Comparison of ENCODE assay signal across 1 cellular context in the genomic region with DNA sequence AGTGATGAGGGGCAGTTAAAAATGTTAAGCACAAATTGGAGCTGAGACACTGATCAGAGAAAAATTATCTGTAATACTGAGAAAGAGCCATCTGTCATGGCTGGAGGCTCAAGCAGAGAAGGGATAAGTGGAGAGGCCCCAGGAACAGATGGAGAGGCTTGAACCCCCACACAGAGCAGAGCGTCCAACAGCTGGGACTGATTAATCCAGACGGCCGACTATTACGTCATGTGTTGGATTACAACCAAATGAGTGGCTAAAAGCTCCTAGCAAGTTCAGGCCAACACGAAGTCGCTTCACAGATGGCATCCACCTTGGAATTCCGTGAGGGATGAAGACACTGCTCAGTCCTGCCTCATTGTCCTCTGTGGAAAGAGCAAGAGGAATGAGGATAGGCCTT.
TF ChIP-seq lines count a peak whose summit lies in the region.

No MANE protein-coding gene starts in this region.

TF ChIP-seq in K562, 482 proteins besides CTCF, POLR2A, EP300 and RAD21 (continued from another document):
- TF ChIP-seq, protein P1, sequence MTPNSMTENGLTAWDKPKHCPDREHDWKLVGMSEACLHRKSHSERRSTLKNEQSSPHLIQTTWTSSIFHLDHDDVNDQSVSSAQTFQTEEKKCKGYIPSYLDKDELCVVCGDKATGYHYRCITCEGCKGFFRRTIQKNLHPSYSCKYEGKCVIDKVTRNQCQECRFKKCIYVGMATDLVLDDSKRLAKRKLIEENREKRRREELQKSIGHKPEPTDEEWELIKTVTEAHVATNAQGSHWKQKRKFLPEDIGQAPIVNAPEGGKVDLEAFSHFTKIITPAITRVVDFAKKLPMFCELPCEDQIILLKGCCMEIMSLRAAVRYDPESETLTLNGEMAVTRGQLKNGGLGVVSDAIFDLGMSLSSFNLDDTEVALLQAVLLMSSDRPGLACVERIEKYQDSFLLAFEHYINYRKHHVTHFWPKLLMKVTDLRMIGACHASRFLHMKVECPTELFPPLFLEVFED (CRISPR knock-in tag; conservative IDR thresholded peaks at IDR 0.05): no peak
- TF ChIP-seq THRAP3 (IDR thresholded peaks at IDR 0.05; ENCODE audit: borderline replicate concordance) (no peak), ZNF507 (tag; conservative IDR thresholded peaks at IDR 0.05) (no peak), TRIM24 (IDR thresholded peaks at IDR 0.05) (no peak), ATF7 (IDR thresholded peaks at IDR 0.05) (peak; percentile 26; the same call in 1 of the 2 replicates), CEBPG (CRISPR knock-in tag; IDR thresholded peaks at IDR 0.05) (no peak), CEBPG (tag; conservative IDR thresholded peaks at IDR 0.05 in 1 of 2, IDR thresholded peaks at IDR 0.05 in 1 of 2) (0 out of 4 replicates have a peak, but pooled peaks of 1 of the 2 experiments have one; percentile 27), GABPB1 (CRISPR knock-in tag; IDR thresholded peaks at IDR 0.05) (no peak), CXXC5 (CRISPR knock-in tag; IDR thresholded peaks at IDR 0.05) (0 out of 2 replicates have a peak, but pooled peaks have one; percentile 11), SLC30A9 (CRISPR knock-in tag; IDR thresholded peaks at IDR 0.05) (no peak), MEF2D (tag; conservative IDR thresholded peaks at IDR 0.05; ENCODE audit: low read depth) (no peak), CBFA2T3 (IDR thresholded peaks at IDR 0.05) (peak; percentile 14; the same call in 1 of the 2 replicates), POLR2B (IDR thresholded peaks at IDR 0.05; ENCODE audit: low read depth, partially characterized antibody) (no peak), ZNF217 (CRISPR knock-in tag; IDR thresholded peaks at IDR 0.05) (no peak), HDAC6 (IDR thresholded peaks at IDR 0.05; ENCODE audit: low read depth, low read length) (no peak), ADNP (tag; IDR thresholded peaks at IDR 0.05) (no peak), CTBP1 (IDR thresholded peaks at IDR 0.05; ENCODE audit: borderline replicate concordance) (no peak)
- TF ChIP-seq, protein P2, sequence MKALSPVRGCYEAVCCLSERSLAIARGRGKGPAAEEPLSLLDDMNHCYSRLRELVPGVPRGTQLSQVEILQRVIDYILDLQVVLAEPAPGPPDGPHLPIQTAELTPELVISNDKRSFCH (CRISPR knock-in tag; IDR thresholded peaks at IDR 0.05): no peak
- TF ChIP-seq, protein P2 (tag; IDR thresholded peaks at IDR 0.05): no peak
- TF ChIP-seq, protein P3, sequence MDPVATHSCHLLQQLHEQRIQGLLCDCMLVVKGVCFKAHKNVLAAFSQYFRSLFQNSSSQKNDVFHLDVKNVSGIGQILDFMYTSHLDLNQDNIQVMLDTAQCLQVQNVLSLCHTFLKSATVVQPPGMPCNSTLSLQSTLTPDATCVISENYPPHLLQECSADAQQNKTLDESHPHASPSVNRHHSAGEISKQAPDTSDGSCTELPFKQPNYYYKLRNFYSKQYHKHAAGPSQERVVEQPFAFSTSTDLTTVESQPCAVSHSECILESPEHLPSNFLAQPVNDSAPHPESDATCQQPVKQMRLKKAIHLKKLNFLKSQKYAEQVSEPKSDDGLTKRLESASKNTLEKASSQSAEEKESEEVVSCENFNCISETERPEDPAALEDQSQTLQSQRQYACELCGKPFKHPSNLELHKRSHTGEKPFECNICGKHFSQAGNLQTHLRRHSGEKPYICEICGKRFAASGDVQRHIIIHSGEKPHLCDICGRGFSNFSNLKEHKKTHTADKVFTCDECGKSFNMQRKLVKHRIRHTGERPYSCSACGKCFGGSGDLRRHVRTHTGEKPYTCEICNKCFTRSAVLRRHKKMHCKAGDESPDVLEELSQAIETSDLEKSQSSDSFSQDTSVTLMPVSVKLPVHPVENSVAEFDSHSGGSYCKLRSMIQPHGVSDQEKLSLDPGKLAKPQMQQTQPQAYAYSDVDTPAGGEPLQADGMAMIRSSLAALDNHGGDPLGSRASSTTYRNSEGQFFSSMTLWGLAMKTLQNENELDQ (CRISPR knock-in tag; IDR thresholded peaks at IDR 0.05; ENCODE audit: borderline replicate concordance): no peak
- TF ChIP-seq, protein P4, sequence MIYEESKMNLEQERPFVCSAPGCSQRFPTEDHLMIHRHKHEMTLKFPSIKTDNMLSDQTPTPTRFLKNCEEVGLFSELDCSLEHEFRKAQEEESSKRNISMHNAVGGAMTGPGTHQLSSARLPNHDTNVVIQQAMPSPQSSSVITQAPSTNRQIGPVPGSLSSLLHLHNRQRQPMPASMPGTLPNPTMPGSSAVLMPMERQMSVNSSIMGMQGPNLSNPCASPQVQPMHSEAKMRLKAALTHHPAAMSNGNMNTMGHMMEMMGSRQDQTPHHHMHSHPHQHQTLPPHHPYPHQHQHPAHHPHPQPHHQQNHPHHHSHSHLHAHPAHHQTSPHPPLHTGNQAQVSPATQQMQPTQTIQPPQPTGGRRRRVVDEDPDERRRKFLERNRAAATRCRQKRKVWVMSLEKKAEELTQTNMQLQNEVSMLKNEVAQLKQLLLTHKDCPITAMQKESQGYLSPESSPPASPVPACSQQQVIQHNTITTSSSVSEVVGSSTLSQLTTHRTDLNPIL (CRISPR knock-in tag; IDR thresholded peaks at IDR 0.05): no peak
- TF ChIP-seq, protein P5, sequence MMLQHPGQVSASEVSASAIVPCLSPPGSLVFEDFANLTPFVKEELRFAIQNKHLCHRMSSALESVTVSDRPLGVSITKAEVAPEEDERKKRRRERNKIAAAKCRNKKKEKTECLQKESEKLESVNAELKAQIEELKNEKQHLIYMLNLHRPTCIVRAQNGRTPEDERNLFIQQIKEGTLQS (IDR thresholded peaks at IDR 0.05): peak; percentile 53; the same call in 1 of the 2 replicates
- TF ChIP-seq, protein P5 (CRISPR knock-in tag; conservative IDR thresholded peaks at IDR 0.05): no peak
- TF ChIP-seq, protein P6, sequence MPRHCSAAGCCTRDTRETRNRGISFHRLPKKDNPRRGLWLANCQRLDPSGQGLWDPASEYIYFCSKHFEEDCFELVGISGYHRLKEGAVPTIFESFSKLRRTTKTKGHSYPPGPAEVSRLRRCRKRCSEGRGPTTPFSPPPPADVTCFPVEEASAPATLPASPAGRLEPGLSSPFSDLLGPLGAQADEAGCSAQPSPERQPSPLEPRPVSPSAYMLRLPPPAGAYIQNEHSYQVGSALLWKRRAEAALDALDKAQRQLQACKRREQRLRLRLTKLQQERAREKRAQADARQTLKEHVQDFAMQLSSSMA (CRISPR knock-in tag; IDR thresholded peaks at IDR 0.05): no peak
TF ChIP-seq in K562: peak in this region for 6.
